In genomic region chr7:150567168-150567567, GRCh38 we compare ENCODE assay signal across 10 cellular contexts. TPM values are rescaled to one million over a fixed set of nuclear protein-coding genes. Genes with fewer than 3 reads are reported as not detected.
DNase-seq lines count a peak whose midpoint lies in the region; ATAC-seq and TF ChIP-seq lines count a peak whose summit lies in the region.
"Had no signal": no experiment of that assay in that cellular context is flagged by ENCODE, and none has a peak within 500 bp of the region (broad histone marks: within the 10 kb centered on the region; RNA-seq: fewer than 3 reads in every experiment).

Gene GIMAP4 (plus strand): TSS chr7:150567390. CDS start chr7:150569902, 2,512 bp downstream.

- peaks cover 33% of the 10 kb centered on the region for H3K36me3 Mint-ChIP-seq in activated T-cell treated with anti-CD3 and anti-CD28 coated beads, Interleukin-2, amount 50 U/mL, for 4 hours (ENCODE audit: insufficient read depth)

- H3K9ac ChIP-seq in GM23248 = no peak within 1 kb of the TSS

- peaks cover 5% of the 10 kb centered on the region for H3K9me3 Mint-ChIP-seq in activated T-cell treated with anti-CD3 and anti-CD28 coated beads, Interleukin-2, amount 50 U/mL, for 4 hours

- TF ChIP-seq CTCF in GM12865 (IDR thresholded peaks at IDR 0.05; ENCODE audit: insufficient read depth, low read depth, low read length, missing control alignments) (no peak), heart right ventricle (IDR thresholded peaks at IDR 0.05) (no peak)

- H3K27ac ChIP-seq in heart right ventricle (peak within 1 kb of the TSS; percentile 55 to 97 (median 89)), GM23248 (no peak within 1 kb of the TSS)

- H3K4me1 Mint-ChIP-seq in activated T-cell treated with anti-CD3 and anti-CD28 coated beads, Interleukin-2, amount 50 U/mL, for 4 hours (ENCODE audit: low read depth) = peaks cover 76% of the 10 kb centered on the region

- H2AFZ ChIP-seq in GM23248 = no peak within 1 kb of the TSS

- peaks cover 0 to 33% (median 11%) of the 10 kb centered on the region in 9 donors for H3K4me1 ChIP-seq in heart right ventricle
- H3K4me1 ChIP-seq in GM23248 (ENCODE audit: insufficient read depth) = no peaks in the 10 kb centered on the region
- H3K4me1 ChIP-seq: body of pancreas had no signal

- H3K36me3 ChIP-seq in heart right ventricle (peaks cover 0 to 24% (median 15%) of the 10 kb centered on the region in 9 donors), GM23248 (ENCODE audit: low read depth) (no peaks in the 10 kb centered on the region)

- H3K27me3 Mint-ChIP-seq in activated T-cell treated with anti-CD3 and anti-CD28 coated beads, Interleukin-2, amount 50 U/mL, for 4 hours (ENCODE audit: low read depth) = no peaks in the 10 kb centered on the region

- H3K4me3 ChIP-seq in GM12865 (ENCODE audit: low read depth, low read length) = peak within 1 kb of the TSS; percentile 52
- H3K4me3 ChIP-seq in heart right ventricle = peak within 1 kb of the TSS; percentile 37 to 72 (median 60)
- H3K4me3 ChIP-seq in GM23248 = no peak within 1 kb of the TSS
- H3K4me3 ChIP-seq: body of pancreas had no signal

- no peaks in the 10 kb centered on the region for H4K20me1 ChIP-seq in GM23248 (ENCODE audit: insufficient read depth)

- H3K79me2 ChIP-seq in GM23248 (ENCODE audit: insufficient read depth) = no peaks in the 10 kb centered on the region

- intact Hi-C loops in heart right ventricle (cut with DNase I) (loop anchor here in 6 of 10 donors (5.0 to 10.0 kb wide), 8 partner anchors 45 to 188 kb away; partner anchors contain the start of genes GIMAP8 (in 4 of the 6), GIMAP1 (in 1 of the 6) and GIMAP5 (in 1 of the 6)), sciatic nerve (cut with DNase I) (no loop called here)

- ATAC-seq in activated T-cell treated with anti-CD3 and anti-CD28 coated beads, Interleukin-2, amount 50 U/mL, for 4 hours = peak in 1 of 2 donors; percentile 25
- ATAC-seq in heart right ventricle (peak; percentile 64 to 90 (median 82)), sciatic nerve (peak; percentile 66)
- ATAC-seq: body of pancreas had no signal

- H3K9me2 ChIP-seq in GM23248 (ENCODE audit: insufficient read depth) = no peaks in the 10 kb centered on the region

- in situ Hi-C loops in GM23248 (cut with MboI) = no loop called here

- H3K9me3 ChIP-seq in heart right ventricle = peaks cover 0 to 16% (median 0%) of the 10 kb centered on the region in 11 donors
- no peaks in the 10 kb centered on the region for H3K9me3 ChIP-seq in GM23248 (ENCODE audit: low read depth)
- H3K9me3 ChIP-seq: body of pancreas had no signal

- DNase-seq in GM12865 (ENCODE audit: low read depth) (peak; percentile 39), heart right ventricle (peak in 1 of 2 donors; percentile 51), sciatic nerve (ENCODE audit: low spot score) (no peak), COR-L47 (lab: John Stamatoyannopoulos, UW) (no peak), SKM-1 treated with dmso at 0.1 percent for 144 hours (lab: John Stamatoyannopoulos, UW; ENCODE audit: unreplicated experiment) (no peak), NCI-H1092 treated with DMSO at 0.1 percent for 48 hours (lab: John Stamatoyannopoulos, UW) (no peak), GM23248 (no peak)
- DNase-seq in activated T-cell treated with anti-CD3 and anti-CD28 coated beads, Interleukin-2, amount 50 U/mL, for 4 hours = no peak
- DNase-seq: NCI-H2171 had no signal

- no peaks in the 10 kb centered on the region for H3F3A ChIP-seq in GM23248 (ENCODE audit: insufficient read depth)

- H3K4me2 ChIP-seq in GM23248 (ENCODE audit: unreplicated experiment) = no peak within 1 kb of the TSS

- WGBS in heart right ventricle, 2 donors = 59 to 68% methylated on average over 9 of the region's 9 CpGs
- WGBS in GM23248 (ENCODE audit: low coverage in 1 of 2, low lambda C conversion rate in 2 of 2, missing lambda C conversion rate in 2 of 2), 2 experiments = 19 to 27% methylated on average over 9 of the region's 9 CpGs

- H3K27me3 ChIP-seq in heart right ventricle = no peaks in the 10 kb centered on the region
- no peaks in the 10 kb centered on the region for H3K27me3 ChIP-seq in GM23248 (replicated peaks; ENCODE audit: insufficient read depth)
- H3K27me3 ChIP-seq: body of pancreas had no signal

- H3K4me3 Mint-ChIP-seq in activated T-cell treated with anti-CD3 and anti-CD28 coated beads, Interleukin-2, amount 50 U/mL, for 4 hours = peak within 1 kb of the TSS; percentile 82

RNA-seq across cellular contexts. Expression of gene GIMAP4, which starts in this region (rescaled TPM):
- 10 to 100 TPM; 10.1 to 11.1 (median 11.1) TPM for total RNA-seq in activated T-cell treated with anti-CD3 and anti-CD28 coated beads, Interleukin-2, amount 50 U/mL, for 4 hours
- 10 to 100 TPM; 19.7 to 68.6 (median 31.0) TPM for total RNA-seq in heart right ventricle
- 10 to 100 TPM; 39.0 to 50.8 TPM for polyA plus RNA-seq in heart right ventricle
- total RNA-seq in sciatic nerve = 52.8 TPM
- not detected in 2 replicates for total RNA-seq in GM23248 (2014; rRNA removed; shearing (Covaris generic))
- not detected in 2 replicates for polyA plus RNA-seq in GM23248 (2016; fragmentation: Nextera tagmentation; extraction: Ambion mirVana)

Comparison
In these comparisons a context has a peak if more than half of its experiments do, and no peak if none do; other contexts are left out.
1. RNA of gene GIMAP4 (total RNA-seq): 52.8 TPM in sciatic nerve (single experiment), 19.7 to 68.6 TPM in heart right ventricle and 10.1 to 11.1 TPM in activated T-cell treated with anti-CD3 and anti-CD28 coated beads, Interleukin-2, amount 50 U/mL, for 4 hours; not detected in GM23248; every median in the first group is over 10 times any median in the second.
2. RNA of gene GIMAP4 (polyA plus RNA-seq): 39.0 to 50.8 TPM in heart right ventricle; not detected in GM23248; every median in the first group is over 10 times any median in the second.